9 cellular contexts compared by ENCODE assay signal in genomic region chr13:36924001-36924400, GRCh38.
"Had no signal": no experiment of that assay in that cellular context is flagged by ENCODE, and none has a peak within 500 bp of the region (broad histone marks: within the 10 kb centered on the region; RNA-seq: fewer than 3 reads in every experiment).

No MANE protein-coding gene starts in this region.

- DNase-seq: H9, HCEC 1CT, IMR-90, KG1 had no signal

- FAIRE-seq: H1, H54, K562 had no signal

- H3K27ac ChIP-seq: HL-60 had no signal

- H3K4me2 ChIP-seq: GM23338 had no signal

- H3K4me3 Mint-ChIP-seq: GM23338, H9 had no signal

- ATAC-seq: GM23338, K562 had no signal

- H3K27ac Mint-ChIP-seq: GM23338, H9 had no signal

- H3K4me3 ChIP-seq: GM23338, K562 had no signal

- H3K9me3 Mint-ChIP-seq: GM23338, H9 had no signal
